In the genomic region with DNA sequence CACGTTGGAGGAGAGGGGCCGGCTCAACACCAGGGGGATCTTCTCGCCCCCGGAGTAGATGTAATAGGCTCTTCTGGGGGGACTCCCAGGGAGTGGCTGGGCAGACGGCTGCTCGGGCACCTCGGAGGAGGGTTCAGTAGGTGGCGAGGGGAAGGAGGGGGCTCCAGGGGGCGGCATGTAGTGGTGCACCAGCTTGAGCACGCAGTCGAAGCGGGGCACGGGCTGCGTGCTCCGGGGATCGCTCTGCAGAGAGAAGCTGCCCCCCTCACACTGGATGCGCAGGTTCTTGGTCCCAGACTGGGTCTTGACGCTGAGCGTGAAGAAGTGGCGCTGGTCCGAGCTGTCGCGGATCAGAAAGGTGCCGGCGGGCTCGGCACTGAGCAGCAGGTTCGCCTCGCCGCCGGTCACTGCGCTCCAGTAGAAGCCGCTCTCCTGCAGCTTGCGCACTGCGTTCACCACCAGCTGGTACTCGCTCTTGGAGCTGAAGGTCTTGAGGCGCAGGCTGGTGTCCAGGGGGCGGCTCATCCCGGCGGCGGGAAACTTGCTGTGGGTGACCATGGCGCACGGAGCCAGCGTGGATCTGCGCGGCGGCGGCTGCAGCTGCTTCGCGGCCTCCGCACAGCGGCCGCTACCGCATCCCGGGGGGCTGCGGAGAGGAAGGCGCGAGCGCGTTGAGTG, we compare ENCODE assay signal across 7 cellular contexts. TPM values are rescaled to one million over a fixed set of nuclear protein-coding genes. Genes with fewer than 3 reads are reported as not detected.
DNase-seq lines count a peak whose midpoint lies in the region; ATAC-seq and TF ChIP-seq lines count a peak whose summit lies in the region.

No MANE protein-coding gene starts in this region.

- H3K9me3 ChIP-seq in left ventricle myocardium inferior (replicated peaks), result no peaks in the 10 kb centered on the region

- H3K4me1 ChIP-seq in left ventricle myocardium inferior, result peaks cover 71% of the 10 kb centered on the region

- DNase-seq in HFFc6 (peak; percentile 27), left ventricle myocardium inferior (no peak), sciatic nerve (ENCODE audit: low spot score) (peak; percentile 73), NCI-H1092 (lab: John Stamatoyannopoulos, UW) (no peak)
- DNase-seq in activated T-helper 1 cell treated with anti-CD3 and anti-CD28 coated beads, Interleukin-12 subunit alpha, Interleukin-12 subunit beta, Interleukin-2, Interleukin-4 antibody, amounts not matched to agents 30 ng/mL and 10 ng/mL and 1 ng/mL, durations not matched to agents 14 hours and 24 hours and 36 hours (ENCODE audit: low spot score), result peak; percentile 25

- peak overlapping the region; percentile 98 for H3K27ac Mint-ChIP-seq in HFFc6
- H3K27ac Mint-ChIP-seq in activated T-helper 1 cell treated with anti-CD3 and anti-CD28 coated beads, Interleukin-12 subunit alpha, Interleukin-12 subunit beta, Interleukin-2, Interleukin-4 antibody, amounts not matched to agents 30 ng/mL and 10 ng/mL and 1 ng/mL, durations not matched to agents 14 hours and 24 hours and 36 hours, result peak overlapping the region; percentile 93

- peak overlapping the region; percentile 97 for H3K27ac ChIP-seq in left ventricle myocardium inferior (replicated peaks)

- H3K27me3 Mint-ChIP-seq in HFFc6 (ENCODE audit: insufficient read depth), result peaks cover 27% of the 10 kb centered on the region
- H3K27me3 Mint-ChIP-seq in activated T-helper 1 cell treated with anti-CD3 and anti-CD28 coated beads, Interleukin-12 subunit alpha, Interleukin-12 subunit beta, Interleukin-2, Interleukin-4 antibody, amounts not matched to agents 30 ng/mL and 10 ng/mL and 1 ng/mL, durations not matched to agents 14 hours and 24 hours and 36 hours (ENCODE audit: insufficient read depth), result no peaks in the 10 kb centered on the region

- H3K4me3 ChIP-seq in left ventricle myocardium inferior, result peak overlapping the region; percentile 85

- ATAC-seq in sciatic nerve (no peak), HG03039 (IDR thresholded peaks at IDR 0.05; ENCODE audit: unreplicated experiment) (no peak), HG02970 (IDR thresholded peaks at IDR 0.05; ENCODE audit: low FRiP score, unreplicated experiment) (no peak)

- H3K36me3 ChIP-seq in left ventricle myocardium inferior, result peaks cover 31% of the 10 kb centered on the region

- TF ChIP-seq CTCF in HFFc6 (IDR thresholded peaks at IDR 0.05) (no peak), left ventricle myocardium inferior (IDR thresholded peaks at IDR 0.05; ENCODE audit: borderline replicate concordance) (no peak)

- peaks cover 50% of the 10 kb centered on the region for H3K4me1 Mint-ChIP-seq in HFFc6 (ENCODE audit: low read depth)
- H3K4me1 Mint-ChIP-seq in activated T-helper 1 cell treated with anti-CD3 and anti-CD28 coated beads, Interleukin-12 subunit alpha, Interleukin-12 subunit beta, Interleukin-2, Interleukin-4 antibody, amounts not matched to agents 30 ng/mL and 10 ng/mL and 1 ng/mL, durations not matched to agents 14 hours and 24 hours and 36 hours (ENCODE audit: low read depth), result peaks cover 54% of the 10 kb centered on the region

- H3K4me3 Mint-ChIP-seq in HFFc6, result peak overlapping the region; percentile 93
- peak overlapping the region; percentile 94 for H3K4me3 Mint-ChIP-seq in activated T-helper 1 cell treated with anti-CD3 and anti-CD28 coated beads, Interleukin-12 subunit alpha, Interleukin-12 subunit beta, Interleukin-2, Interleukin-4 antibody, amounts not matched to agents 30 ng/mL and 10 ng/mL and 1 ng/mL, durations not matched to agents 14 hours and 24 hours and 36 hours

- no peaks in the 10 kb centered on the region for H3K9me3 Mint-ChIP-seq in HFFc6
- no peaks in the 10 kb centered on the region for H3K9me3 Mint-ChIP-seq in activated T-helper 1 cell treated with anti-CD3 and anti-CD28 coated beads, Interleukin-12 subunit alpha, Interleukin-12 subunit beta, Interleukin-2, Interleukin-4 antibody, amounts not matched to agents 30 ng/mL and 10 ng/mL and 1 ng/mL, durations not matched to agents 14 hours and 24 hours and 36 hours

- H3K36me3 Mint-ChIP-seq in HFFc6 (ENCODE audit: low read depth), result peaks cover 22% of the 10 kb centered on the region
- peaks cover 38% of the 10 kb centered on the region for H3K36me3 Mint-ChIP-seq in activated T-helper 1 cell treated with anti-CD3 and anti-CD28 coated beads, Interleukin-12 subunit alpha, Interleukin-12 subunit beta, Interleukin-2, Interleukin-4 antibody, amounts not matched to agents 30 ng/mL and 10 ng/mL and 1 ng/mL, durations not matched to agents 14 hours and 24 hours and 36 hours (ENCODE audit: low read depth)

- no peaks in the 10 kb centered on the region for H3K27me3 ChIP-seq in left ventricle myocardium inferior (ENCODE audit: low read depth)

- intact Hi-C loops in activated T-helper 1 cell treated with anti-CD3 and anti-CD28 coated beads, Interleukin-12 subunit alpha, Interleukin-12 subunit beta, Interleukin-2, Interleukin-4 antibody, amounts not matched to agents 30 ng/mL and 10 ng/mL and 1 ng/mL, durations not matched to agents 14 hours and 24 hours and 36 hours (cut with micrococcal nuclease), result loop anchor here (5.0 kb wide), 1 partner anchor 226 kb away; the partner anchor contains the start of gene TMC8
- intact Hi-C loops in left ventricle myocardium inferior (cut with micrococcal nuclease), result no loop called here
- intact Hi-C loops in sciatic nerve (cut with DNase I), result no loop called here

RNA-seq across cellular contexts. Expression of gene SOCS3, which starts 1.2 kb away (rescaled TPM):
- 10 to 100 TPM; 27.4 to 37.2 (median 33.2) TPM for total RNA-seq in HFFc6 (2021; fragmentation: NEBNext Ultra II Directional; extraction: Animal tissue kit (Norgen Biotek cat#: 25700))
- total RNA-seq in activated T-helper 1 cell treated with anti-CD3 and anti-CD28 coated beads, Interleukin-12 subunit alpha, Interleukin-12 subunit beta, Interleukin-2, Interleukin-4 antibody, amounts not matched to agents 30 ng/mL and 10 ng/mL and 1 ng/mL, durations not matched to agents 14 hours and 24 hours and 36 hours, result 75.4 and 76.3 TPM in 2 replicates
- total RNA-seq in left ventricle myocardium inferior (9.5 TPM), sciatic nerve (144 TPM)

RNA-seq across cellular contexts. Expression of gene PGS1, which starts 19.8 kb away (rescaled TPM):
- total RNA-seq in HFFc6 (2021; fragmentation: NEBNext Ultra II Directional; extraction: Animal tissue kit (Norgen Biotek cat#: 25700)), result 10 to 100 TPM; 20.2 to 26.1 (median 24.5) TPM
- total RNA-seq in activated T-helper 1 cell treated with anti-CD3 and anti-CD28 coated beads, Interleukin-12 subunit alpha, Interleukin-12 subunit beta, Interleukin-2, Interleukin-4 antibody, amounts not matched to agents 30 ng/mL and 10 ng/mL and 1 ng/mL, durations not matched to agents 14 hours and 24 hours and 36 hours, result 71.9 and 73.5 TPM in 2 replicates
- total RNA-seq in left ventricle myocardium inferior (17.1 TPM), sciatic nerve (59.2 TPM)

Comparison
In these comparisons a context has a peak if more than half of its experiments do, and no peak if none do; other contexts are left out.
1. DNase-seq: peak in HFFc6 (single experiment), activated T-helper 1 cell treated with anti-CD3 and anti-CD28 coated beads, Interleukin-12 subunit alpha, Interleukin-12 subunit beta, Interleukin-2, Interleukin-4 antibody, amounts not matched to agents 30 ng/mL and 10 ng/mL and 1 ng/mL, durations not matched to agents 14 hours and 24 hours and 36 hours (single experiment) and sciatic nerve (single experiment); none in left ventricle myocardium inferior (single experiment) and NCI-H1092 (single experiment).